Comparison of ENCODE assay signal across 8 cellular contexts in the genomic region with DNA sequence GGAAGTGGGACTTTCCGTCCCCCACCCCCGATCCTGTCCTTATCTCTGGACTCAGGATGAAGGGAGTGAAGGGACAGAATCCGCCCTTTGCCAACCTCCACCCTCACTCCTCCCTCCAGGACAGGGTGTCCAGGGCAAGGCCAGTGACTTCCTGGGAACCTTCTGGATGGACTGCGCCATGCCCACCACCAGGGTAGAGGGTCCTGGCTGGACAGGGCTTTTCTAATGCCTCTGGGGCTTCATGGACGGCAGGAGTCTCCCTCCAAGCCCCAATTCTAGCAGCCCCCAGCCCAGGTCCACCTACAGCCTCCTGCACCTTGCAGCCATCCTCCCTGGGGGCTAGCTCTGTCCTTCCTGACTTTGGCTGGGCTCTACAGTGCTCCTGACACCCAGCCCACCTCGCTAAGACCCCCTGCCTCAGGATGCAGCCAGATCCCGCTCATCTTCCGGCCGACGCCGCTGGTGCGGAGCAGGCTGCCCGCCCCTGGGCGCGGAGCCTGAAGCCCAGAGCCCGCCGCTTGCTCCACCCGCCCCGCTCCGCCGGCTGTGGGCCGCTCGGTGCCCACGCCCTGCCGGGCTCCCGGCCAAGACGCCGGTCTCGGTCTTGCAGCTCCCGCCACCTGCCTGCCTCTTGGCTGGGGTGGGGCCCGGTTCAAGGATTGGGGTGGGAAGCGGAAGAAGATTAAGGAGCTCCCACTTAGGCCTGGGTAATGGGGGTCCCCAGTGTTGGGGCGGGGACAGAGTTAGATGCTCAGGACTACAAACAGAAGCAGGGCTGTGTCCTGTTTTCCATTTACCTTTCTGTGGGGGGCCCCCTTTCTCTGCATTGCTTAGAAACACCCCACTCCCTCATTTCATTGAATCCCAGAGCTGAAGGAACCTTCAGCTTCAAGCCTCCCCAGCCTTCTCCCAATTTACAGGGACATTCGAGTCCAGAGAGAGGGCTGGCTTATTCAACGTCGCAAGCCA.
DNase-seq lines count a peak whose midpoint lies in the region; ATAC-seq and TF ChIP-seq lines count a peak whose summit lies in the region.

No MANE protein-coding gene starts in this region.

- no peak overlapping the region for H2AFZ ChIP-seq in mesenchymal stem cell (ENCODE audit: low read depth, low read length)

- H3K14ac ChIP-seq in mesenchymal stem cell (ENCODE audit: low read length in 2 of 2) = no peak overlapping the region

- no peak overlapping the region for H3K23ac ChIP-seq in mesenchymal stem cell (ENCODE audit: low read length in 2 of 2)

- no peak for TF ChIP-seq EP300 in esophagus muscularis mucosa (IDR thresholded peaks at IDR 0.05)

- H2BK5ac ChIP-seq in mesenchymal stem cell (ENCODE audit: low read depth, low read length, poor library complexity, severe bottlenecking) = no peak overlapping the region

- H3K4me3 Mint-ChIP-seq in activated naive CD4-positive, alpha-beta T cell treated with anti-CD3 and anti-CD28 coated beads for 36 hours = peak overlapping the region; percentile 44

- no peaks in the 10 kb centered on the region for H3K36me3 ChIP-seq in SK-N-MC (ENCODE audit: insufficient read depth, low read length)
- H3K36me3 ChIP-seq in esophagus muscularis mucosa = no peaks in the 10 kb centered on the region
- no peaks in the 10 kb centered on the region for H3K36me3 ChIP-seq in mesenchymal stem cell (ENCODE audit: control insufficient read depth in 1 of 2, insufficient read depth in 2 of 2, low read depth in 1 of 2, low read length in 2 of 2)

- H2AK5ac ChIP-seq in mesenchymal stem cell (ENCODE audit: low read length, severe bottlenecking) = no peak overlapping the region

- no peak overlapping the region for H4K8ac ChIP-seq in mesenchymal stem cell (ENCODE audit: low read length)

- H2BK120ac ChIP-seq in mesenchymal stem cell (ENCODE audit: low read depth, low read length) = no peak overlapping the region

- peaks cover 36% of the 10 kb centered on the region for H3K4me1 Mint-ChIP-seq in activated naive CD4-positive, alpha-beta T cell treated with anti-CD3 and anti-CD28 coated beads for 36 hours (ENCODE audit: low read depth)

- no peak overlapping the region for H3K4me2 ChIP-seq in mesenchymal stem cell (ENCODE audit: low read length, poor library complexity, severe bottlenecking)

- no peaks in the 10 kb centered on the region for H3K79me1 ChIP-seq in mesenchymal stem cell (replicated peaks; ENCODE audit: low read length, poor library complexity, severe bottlenecking)

- H2BK15ac ChIP-seq in mesenchymal stem cell (ENCODE audit: low read depth, poor library complexity, severe bottlenecking) = no peak overlapping the region

- no peak overlapping the region for H3K27ac Mint-ChIP-seq in activated naive CD4-positive, alpha-beta T cell treated with anti-CD3 and anti-CD28 coated beads for 36 hours

- peaks cover 0 to 66% (median 3%) of the 10 kb centered on the region in 4 donors for H3K27me3 ChIP-seq in esophagus muscularis mucosa
- peaks cover 7 to 10% of the 10 kb centered on the region in 2 experiments for H3K27me3 ChIP-seq in mesenchymal stem cell (ENCODE audit: control insufficient read depth in 1 of 2, insufficient read depth in 1 of 2, low read length in 2 of 2)

- ATAC-seq in HG03025 (IDR thresholded peaks at IDR 0.05; ENCODE audit: low FRiP score, unreplicated experiment) (no peak), GM21737 (IDR thresholded peaks at IDR 0.05; ENCODE audit: unreplicated experiment) (no peak)

- no peak overlapping the region for H3K4ac ChIP-seq in mesenchymal stem cell (ENCODE audit: low read depth in 1 of 2, low read length in 2 of 2)

- H3K9me3 Mint-ChIP-seq in activated naive CD4-positive, alpha-beta T cell treated with anti-CD3 and anti-CD28 coated beads for 36 hours = no peaks in the 10 kb centered on the region

- DNase-seq in activated naive CD4-positive, alpha-beta T cell treated with anti-CD3 and anti-CD28 coated beads for 36 hours = no peak
- DNase-seq in activated naive CD4-positive, alpha-beta T cell treated with anti-CD3 and anti-CD28 coated beads, Interleukin-2, amount 50 U/mL, for 16 hours = no peak
- DNase-seq in SK-N-MC (ENCODE audit: low read depth, low spot score) (no peak), esophagus muscularis mucosa (ENCODE audit: extremely low spot score) (no peak), renal cortical epithelial cell (ENCODE audit: low read depth) (peak; percentile 47), mesenchymal stem cell (no peak)

- no peak for TF ChIP-seq POLR2A in esophagus muscularis mucosa (IDR thresholded peaks at IDR 0.05; ENCODE audit: low read depth)

- no peak overlapping the region for H3K18ac ChIP-seq in mesenchymal stem cell (ENCODE audit: low read depth in 1 of 2, low read length in 2 of 2)

- H3K4me3 ChIP-seq in SK-N-MC = peak overlapping the region; percentile 25; the same call in 1 of the 2 replicates
- H3K4me3 ChIP-seq in esophagus muscularis mucosa = peak overlapping the region; percentile 4 to 45 (median 34)
- H3K4me3 ChIP-seq in mesenchymal stem cell (ENCODE audit: insufficient read depth in 1 of 2, low read depth in 1 of 2, low read length in 2 of 2) = peak overlapping the region in 1 of 2 experiments; percentile 59

- TF ChIP-seq CTCF in esophagus muscularis mucosa (IDR thresholded peaks at IDR 0.05) = no peak

- H3K4me1 ChIP-seq in esophagus muscularis mucosa = peaks cover 11 to 17% (median 14%) of the 10 kb centered on the region in 4 donors
- H3K4me1 ChIP-seq in mesenchymal stem cell (ENCODE audit: control insufficient read depth, insufficient read depth, low read depth, low read length) = peaks cover 9% of the 10 kb centered on the region

- no peaks in the 10 kb centered on the region for H3K36me3 Mint-ChIP-seq in activated naive CD4-positive, alpha-beta T cell treated with anti-CD3 and anti-CD28 coated beads for 36 hours (ENCODE audit: low read depth)

- no peak overlapping the region for H3K27ac ChIP-seq in SK-N-MC
- H3K27ac ChIP-seq in esophagus muscularis mucosa (replicated peaks in 1 of 4) = no peak overlapping the region
- H3K27ac ChIP-seq in mesenchymal stem cell (ENCODE audit: low read length, poor library complexity, severe bottlenecking) = no peak overlapping the region

- H3K27me3 Mint-ChIP-seq in activated naive CD4-positive, alpha-beta T cell treated with anti-CD3 and anti-CD28 coated beads for 36 hours (ENCODE audit: low read depth) = peaks cover 6% of the 10 kb centered on the region

- 38% methylated on average over 14 of the region's 36 CpGs for WGBS in esophagus muscularis mucosa
- 78% methylated on average over 34 of the region's 36 CpGs for WGBS in mesenchymal stem cell

- H3K9ac ChIP-seq in SK-N-MC (ENCODE audit: insufficient read length) = no peak overlapping the region
- no peak overlapping the region for H3K9ac ChIP-seq in mesenchymal stem cell (ENCODE audit: low read length)

- no peak overlapping the region for H4K91ac ChIP-seq in mesenchymal stem cell (ENCODE audit: low read length)

- intact Hi-C loops in activated naive CD4-positive, alpha-beta T cell treated with anti-CD3 and anti-CD28 coated beads for 36 hours (cut with micrococcal nuclease) = loop anchor here (5.0 kb wide), 1 partner anchor 67 kb away; no protein-coding TSS in a partner anchor
- intact Hi-C loops in esophagus muscularis mucosa (cut with DNase I) = no loop called here

- no peak overlapping the region for H2BK12ac ChIP-seq in mesenchymal stem cell (ENCODE audit: low read length in 2 of 2)

- CTCF ChIA-PET in activated naive CD4-positive, alpha-beta T cell treated with anti-CD3 and anti-CD28 coated beads for 36 hours (lab: Charles Lee) = interaction anchor here (0.6 to 0.8 kb wide), 2 partner anchors 31 to 613 kb away, joined by 3 read pairs; no protein-coding TSS in a partner anchor

- H3K9me3 ChIP-seq in SK-N-MC (ENCODE audit: low read depth, low read length) = no peaks in the 10 kb centered on the region
- no peaks in the 10 kb centered on the region for H3K9me3 ChIP-seq in esophagus muscularis mucosa
- no peaks in the 10 kb centered on the region for H3K9me3 ChIP-seq in mesenchymal stem cell (ENCODE audit: control insufficient read depth, low read length)
